In the genomic region with DNA sequence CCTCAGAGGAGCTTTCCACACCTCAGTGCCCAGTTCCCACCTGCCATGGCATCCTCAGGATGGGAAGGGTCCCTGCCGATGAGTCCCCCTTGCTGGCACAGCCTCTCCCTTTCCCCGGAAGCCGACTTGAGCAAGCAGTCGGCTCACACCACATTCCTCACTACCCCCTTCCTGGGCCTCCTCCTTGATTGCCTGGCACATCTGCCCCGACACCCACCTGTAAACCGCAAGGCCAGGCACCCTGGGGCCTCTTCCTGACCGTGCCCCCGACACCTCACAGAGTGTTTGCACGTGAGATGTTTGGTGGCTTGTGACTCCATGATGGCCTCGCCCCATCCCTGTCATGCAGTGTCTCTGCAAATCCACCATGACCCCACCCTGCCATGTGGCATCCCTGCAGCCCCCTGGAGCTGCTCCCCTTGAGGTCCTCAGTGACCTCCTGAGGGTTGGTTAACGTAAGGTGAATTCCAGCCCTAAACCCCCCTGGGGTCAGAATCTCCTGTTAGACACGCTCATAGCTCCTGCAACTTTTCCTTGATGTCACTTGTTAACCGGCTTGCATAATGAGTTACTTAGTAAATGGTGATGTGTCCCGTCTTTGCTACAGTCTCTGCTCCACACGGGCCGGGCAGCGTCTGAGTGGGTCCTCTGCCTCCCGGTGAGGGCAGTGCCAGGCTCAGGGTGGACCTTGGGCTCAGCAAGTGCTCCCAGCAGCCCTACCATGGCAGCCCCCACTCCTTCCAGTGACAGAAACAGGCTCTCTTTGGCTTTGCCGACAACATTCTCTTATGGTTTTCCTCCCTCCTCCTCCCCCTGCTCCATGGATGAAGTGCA, we compare ENCODE assay signal across 24 cellular contexts.
DNase-seq lines count a peak whose midpoint lies in the region; ATAC-seq and TF ChIP-seq lines count a peak whose summit lies in the region.
"Had no signal": no experiment of that assay in that cellular context is flagged by ENCODE, and none has a peak within 500 bp of the region (broad histone marks: within the 10 kb centered on the region; RNA-seq: fewer than 3 reads in every experiment).

No MANE protein-coding gene starts in this region.

- intact Hi-C loops in left lung (cut with DNase I): no loop called here

- DNase-seq in DMS153 (lab: John Stamatoyannopoulos, UW): peak; percentile 12
- no peak for DNase-seq in DMS153 treated with DMSO at 0.1 percent for 48 hours (lab: John Stamatoyannopoulos, UW; ENCODE audit: unreplicated experiment)
- peak in 1 of 2 donors; percentile 63 for DNase-seq in left lung
- peak; percentile 44 for DNase-seq in renal cortical epithelial cell (ENCODE audit: low read depth)
- no peak for DNase-seq in NCI-H774 (lab: John Stamatoyannopoulos, UW)
- no peak for DNase-seq in NCI-H1092 (lab: John Stamatoyannopoulos, UW)
- no peak for DNase-seq in SHP77 (lab: John Stamatoyannopoulos, UW)
- DNase-seq: activated CD4-positive, alpha-beta T cell treated with anti-CD3 and anti-CD28 coated beads, Interleukin-2, amount 50 U/mL, for 1 hour; activated effector memory CD4-positive, alpha-beta T cell treated with anti-CD3 and anti-CD28 coated beads, Interleukin-2, amount 50 U/mL, for 16 hours; activated naive CD8-positive, alpha-beta T cell treated with anti-CD3 and anti-CD28 coated beads, Interleukin-2, amount 50 U/mL, for 24 hours; AML-193; HCEC 1CT; KBM-7; left ventricle myocardium inferior; NCI-H187 treated with DMSO at 0.1 percent for 48 hours; NCI-H226; NCI-H748 treated with DMSO at 0.1 percent for 48 hours; SHP77 treated with DMSO at 0.1 percent for 48 hours; stimulated activated CD4-positive, alpha-beta T cell treated with anti-CD3 and anti-CD28 coated beads, Interleukin-4, amount 100 ng/mL, for 24 hours; stimulated activated naive CD8-positive, alpha-beta T cell treated with anti-CD3 and anti-CD28 coated beads, Interleukin-15, Interleukin-2, amounts not matched to agents 100 U/mL and 50 U/mL, for 24 hours; T-helper 1 cell had no signal

- no peaks in the 10 kb centered on the region for H3K9me3 ChIP-seq in left lung
- H3K9me3 ChIP-seq: left ventricle myocardium inferior, tibial nerve had no signal

- H3K27ac ChIP-seq in VCaP: peak overlapping the region; percentile 98
- no peak overlapping the region for H3K27ac ChIP-seq in left lung
- H3K27ac ChIP-seq: 22Rv1, left ventricle myocardium inferior, tibial nerve had no signal

- no peaks in the 10 kb centered on the region for H3K4me1 ChIP-seq in left lung
- H3K4me1 ChIP-seq: left ventricle myocardium inferior had no signal

- peaks cover 0 to 20% of the 10 kb centered on the region in 2 donors for H3K27me3 ChIP-seq in left lung
- H3K27me3 ChIP-seq: tibial nerve had no signal

- H3K36me3 ChIP-seq in left lung: no peaks in the 10 kb centered on the region
- H3K36me3 ChIP-seq: left ventricle myocardium inferior, tibial nerve had no signal

- TF ChIP-seq CTCF in VCaP (conservative IDR thresholded peaks at IDR 0.05) (no peak), left lung (IDR thresholded peaks at IDR 0.05) (no peak)

- ATAC-seq in left lung: peak; percentile 20
- ATAC-seq: activated naive CD8-positive, alpha-beta T cell treated with anti-CD3 and anti-CD28 coated beads, Interleukin-2, amount 50 U/mL, for 24 hours; stimulated activated naive CD8-positive, alpha-beta T cell treated with anti-CD3 and anti-CD28 coated beads, Interleukin-15, Interleukin-2, amounts not matched to agents 100 U/mL and 50 U/mL, for 24 hours had no signal

- H3K4me3 ChIP-seq in left lung: no peak overlapping the region
- H3K4me3 ChIP-seq: left ventricle myocardium inferior, tibial nerve had no signal

Comparison
In these comparisons a context has a peak if more than half of its experiments do, and no peak if none do; other contexts are left out.
1. DNase-seq: peak in DMS153 (single experiment) and renal cortical epithelial cell (single experiment); none in DMS153 treated with DMSO at 0.1 percent for 48 hours (single experiment), NCI-H774 (single experiment), NCI-H1092 (single experiment) and SHP77 (0 of 2).